In the genomic region with DNA sequence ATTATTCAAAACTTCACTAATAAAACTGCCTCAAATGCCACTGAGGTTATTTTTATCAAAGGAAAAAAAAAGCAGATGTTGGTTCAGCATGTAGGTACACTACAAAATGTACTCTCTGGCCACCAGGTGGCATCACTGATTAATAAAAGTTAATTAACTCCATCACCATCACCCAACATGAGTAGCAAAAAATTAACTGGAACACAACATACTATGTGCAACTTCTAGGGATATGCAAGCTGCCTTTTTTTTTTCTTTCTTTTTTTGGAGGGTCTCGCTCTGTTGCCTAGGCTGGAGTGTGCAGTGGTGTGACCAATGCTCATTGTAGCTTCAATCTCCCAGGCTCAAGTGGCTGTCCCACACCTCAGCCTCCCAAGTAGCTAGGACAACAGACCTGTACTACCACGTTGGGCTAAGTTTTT, we compare ENCODE assay signal across 1 cellular context.
TF ChIP-seq lines count a peak whose summit lies in the region.

No MANE protein-coding gene starts in this region.

TF ChIP-seq in IMR-90, 13 proteins besides CTCF, POLR2A, EP300 and RAD21:
- TF ChIP-seq RFX5 (IDR thresholded peaks at IDR 0.05; ENCODE audit: low read depth, low read length) (no peak), CHD1 (IDR thresholded peaks at IDR 0.05; ENCODE audit: low read depth, low read length) (no peak), MXI1 (IDR thresholded peaks at IDR 0.05; ENCODE audit: borderline replicate concordance, low read depth, low read length) (no peak), SMC3 (IDR thresholded peaks at IDR 0.05; ENCODE audit: low read depth, low read length) (peak; percentile 83)
TF ChIP-seq in IMR-90: peak in this region for 1.
